Comparison of ENCODE assay signal across 8 cellular contexts in the genomic region with DNA sequence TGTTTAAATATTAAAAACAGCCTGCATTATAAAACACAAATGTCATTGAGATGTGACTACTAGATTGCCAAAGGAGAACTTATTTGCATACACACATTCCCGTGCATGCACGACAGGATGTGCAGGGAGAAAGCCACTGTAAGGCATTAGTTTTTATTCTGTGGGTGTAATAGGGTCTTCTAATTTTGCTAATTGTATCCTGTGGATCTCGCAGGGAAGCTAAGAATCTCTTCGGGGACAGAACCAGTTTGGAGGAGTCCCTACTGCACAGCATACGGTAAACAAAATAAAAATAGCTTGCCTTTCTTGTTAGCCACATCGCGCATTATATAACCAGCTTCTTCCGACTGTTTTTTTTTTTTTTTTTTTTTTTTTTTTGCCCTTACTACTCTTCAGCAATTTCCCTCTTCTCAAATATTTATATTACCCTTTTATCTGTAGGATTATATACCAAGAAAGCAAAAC. TPM values are rescaled to one million over a fixed set of nuclear protein-coding genes. Genes with fewer than 3 reads are reported as not detected.
DNase-seq lines count a peak whose midpoint lies in the region; ATAC-seq and TF ChIP-seq lines count a peak whose summit lies in the region.

No MANE protein-coding gene starts in this region.

- H3K27ac ChIP-seq in colonic mucosa, result peak overlapping the region; percentile 97

- peak overlapping the region; percentile 91 to 97 for H3K9ac ChIP-seq in colonic mucosa (ENCODE audit: low read depth in 2 of 2, low read length in 2 of 2)

- no peak for TF ChIP-seq CTCF in colonic mucosa (IDR thresholded peaks at IDR 0.05)

- in situ Hi-C loops in G401 (cut with HindIII; ENCODE audit: low sequenced_read_pairs), result no loop called here

- H3K36me3 ChIP-seq in colonic mucosa, result no peaks in the 10 kb centered on the region

- H3K9me3 ChIP-seq in colonic mucosa (no peaks in the 10 kb centered on the region), mononuclear cell (ENCODE audit: low read depth, low read length) (no peaks in the 10 kb centered on the region)

- intact Hi-C loops in colonic mucosa (cut with DNase I), result no loop called here

- H3K4me1 ChIP-seq in colonic mucosa (peaks cover 20% of the 10 kb centered on the region), mononuclear cell (ENCODE audit: insufficient read depth, low read length) (peaks cover 32% of the 10 kb centered on the region)

- ATAC-seq in GM18868 (IDR thresholded peaks at IDR 0.05; ENCODE audit: unreplicated experiment) (no peak), HG02973 (IDR thresholded peaks at IDR 0.05; ENCODE audit: unreplicated experiment) (no peak)

- H3K27me3 ChIP-seq in colonic mucosa, result no peaks in the 10 kb centered on the region
- H3K27me3 ChIP-seq in mononuclear cell (ENCODE audit: insufficient read depth, low read length), result no peaks in the 10 kb centered on the region

- H3K4me3 ChIP-seq in colonic mucosa (peak overlapping the region; percentile 80), mononuclear cell (ENCODE audit: low read length) (peak overlapping the region; percentile 76)

- DNase-seq in G401 (ENCODE audit: low spot score) (peak; percentile 75), NCI-H69 (lab: John Stamatoyannopoulos, UW) (peak; percentile 56), colonic mucosa (peak; percentile 42), COLO829 (ENCODE audit: low spot score) (no peak), NCI-H1694 (lab: John Stamatoyannopoulos, UW) (no peak)

RNA-seq across cellular contexts. Expression of a gene that starts 2.0 kb away (rescaled TPM):
- total RNA-seq in G401 (2014; rRNA removed; shearing (Covaris generic)), result under 0.01 TPM in 2 replicates
- total RNA-seq in colonic mucosa, result 10 to 100 TPM; 24.5 to 41.9 TPM
- total RNA-seq in mononuclear cell, result 83.4 TPM

Comparison
In these comparisons a context has a peak if more than half of its experiments do, and no peak if none do; other contexts are left out.
1. DNase-seq: peak in G401 (single experiment), NCI-H69 (single experiment) and colonic mucosa (single experiment); none in COLO829 (single experiment) and NCI-H1694 (single experiment).
2. RNA of a gene that starts 2.0 kb away (total RNA-seq): 83.4 TPM in mononuclear cell (single experiment) and 24.5 to 41.9 TPM in colonic mucosa; under 0.01 TPM in G401; every median in the first group is over 10 times any median in the second.